Comparison of ENCODE assay signal across 21 cellular contexts in the genomic region with DNA sequence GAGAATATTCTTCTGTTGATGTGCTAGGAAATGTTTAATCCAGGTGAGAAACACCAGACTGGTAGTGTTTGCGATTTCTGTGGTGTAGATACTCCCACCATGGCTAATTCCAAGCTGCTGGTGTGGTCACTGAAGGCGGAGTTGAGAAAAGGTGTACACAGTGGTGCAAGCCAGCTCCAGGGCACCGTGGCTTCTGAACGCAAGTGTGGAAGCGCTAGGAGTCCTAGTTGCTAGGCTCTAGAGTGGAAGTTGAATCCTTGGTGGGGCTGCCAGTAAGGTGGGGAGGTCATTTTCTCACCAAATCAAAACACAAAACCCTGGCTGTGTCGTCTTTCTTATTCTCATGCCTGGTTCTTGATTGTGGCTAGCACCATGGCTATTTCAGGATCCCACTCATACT.
A peak's percentile ranks its signal among the peaks of the same experiment; 100 is the strongest.
DNase-seq lines count a peak whose midpoint lies in the region; ATAC-seq and TF ChIP-seq lines count a peak whose summit lies in the region.
"Had no signal": no experiment of that assay in that cellular context is flagged by ENCODE, and none has a peak within 500 bp of the region (broad histone marks: within the 10 kb centered on the region; RNA-seq: fewer than 3 reads in every experiment).

No MANE protein-coding gene starts in this region.

- H3K4me1 ChIP-seq in breast epithelium (peaks cover 3 to 8% of the 10 kb centered on the region in 2 donors), ascending aorta (peaks cover 17 to 93% of the 10 kb centered on the region in 2 donors), lower lobe of right lung (peaks cover 70% of the 10 kb centered on the region), thyroid gland (peaks cover 98% of the 10 kb centered on the region in 2 donors), hepatocyte (ENCODE audit: insufficient read depth) (peaks cover 23% of the 10 kb centered on the region)

- TF ChIP-seq POLR2A in breast epithelium (IDR thresholded peaks at IDR 0.05) (no peak), thyroid gland (IDR thresholded peaks at IDR 0.05) (no peak)

- H4K20me1 ChIP-seq in hepatocyte (ENCODE audit: insufficient read depth, poor library complexity, severe bottlenecking), result peaks cover 7% of the 10 kb centered on the region

- H3K4me1 Mint-ChIP-seq in MCF 10A (ENCODE audit: insufficient read depth, unreplicated experiment), result peaks cover 66% of the 10 kb centered on the region

- peaks cover 96% of the 10 kb centered on the region for H3K36me3 Mint-ChIP-seq in MCF 10A (ENCODE audit: insufficient read depth, unreplicated experiment)

- CTCF ChIA-PET in MCF 10A (lab: Yijun Ruan, JAX), result no interaction called here

- BruUV-seq in MCF 10A (replicated peaks; lab: Mats Ljungman, UMichigan), result no TSS peak

- H3K36me3 ChIP-seq in breast epithelium (no peaks in the 10 kb centered on the region), ascending aorta (peaks cover 16 to 66% of the 10 kb centered on the region in 2 donors), lower lobe of right lung (peaks cover 36% of the 10 kb centered on the region), thyroid gland (peaks cover 4 to 7% of the 10 kb centered on the region in 2 donors), hepatocyte (replicated peaks; ENCODE audit: insufficient read depth, low read depth) (no peaks in the 10 kb centered on the region)
- H3K36me3 ChIP-seq: MG63 had no signal

- no peak for DNase-seq in MCF 10A (ENCODE audit: unreplicated experiment)
- DNase-seq in breast epithelium (ENCODE audit: low spot score in 2 of 2), result no peak
- DNase-seq in ascending aorta (ENCODE audit: low spot score in 2 of 2), result peak in 1 of 2 donors; percentile 39
- no peak for DNase-seq in lower lobe of right lung
- DNase-seq in thyroid gland, result no peak
- no peak for DNase-seq in hepatocyte (ENCODE audit: low spot score)
- no peak for DNase-seq in HT-29 (ENCODE audit: low spot score)
- no peak for DNase-seq in NCI-H146 (lab: John Stamatoyannopoulos, UW)
- DNase-seq: 8988T, COR-L47, DMS153, EL, H7, MG63, NCI-H187, NCI-H2171 treated with DMSO at 0.1 percent for 48 hours, NCI-H510A, NCI-H82 had no signal

- peak overlapping the region; percentile 73 for H3K27ac Mint-ChIP-seq in MCF 10A (ENCODE audit: low read depth, unreplicated experiment)

- no peaks in the 10 kb centered on the region for H3K9me2 ChIP-seq in hepatocyte (replicated peaks; ENCODE audit: insufficient read depth)

- POLR2A ChIA-PET in MCF 10A (lab: Yijun Ruan, JAX), result interaction anchor here (1.1 kb wide), 1 partner anchor 13 kb away, joined by 3 read pairs; no protein-coding TSS in a partner anchor

- no peak for ATAC-seq in lower lobe of right lung
- ATAC-seq: Panc1 had no signal

- H3K27ac ChIP-seq in breast epithelium (peak overlapping the region in 1 of 2 donors; percentile 40), ascending aorta (peak overlapping the region; percentile 52 to 99), lower lobe of right lung (peak overlapping the region; percentile 57), thyroid gland (peak overlapping the region; percentile 73 to 91 (median 74)), hepatocyte (no peak overlapping the region)
- H3K27ac ChIP-seq: KMS-11 had no signal

- no peaks in the 10 kb centered on the region for H3K9me3 ChIP-seq in breast epithelium
- H3K9me3 ChIP-seq in ascending aorta, result no peaks in the 10 kb centered on the region
- H3K9me3 ChIP-seq in lower lobe of right lung, result no peaks in the 10 kb centered on the region
- H3K9me3 ChIP-seq in thyroid gland, result no peaks in the 10 kb centered on the region
- no peaks in the 10 kb centered on the region for H3K9me3 ChIP-seq in hepatocyte (ENCODE audit: low read depth)
- H3K9me3 ChIP-seq: MG63 had no signal

- no peaks in the 10 kb centered on the region for H3K9me3 Mint-ChIP-seq in MCF 10A (ENCODE audit: unreplicated experiment)

- H3K27me3 ChIP-seq in breast epithelium (no peaks in the 10 kb centered on the region), ascending aorta (no peaks in the 10 kb centered on the region), lower lobe of right lung (ENCODE audit: low read depth) (no peaks in the 10 kb centered on the region), thyroid gland (no peaks in the 10 kb centered on the region), hepatocyte (no peaks in the 10 kb centered on the region)

- H2AFZ ChIP-seq in hepatocyte, result no peak overlapping the region

- H3K4me3 Mint-ChIP-seq in MCF 10A (ENCODE audit: unreplicated experiment), result no peak overlapping the region
- H3K4me3 Mint-ChIP-seq: CD14-positive monocyte had no signal

- H3K27me3 Mint-ChIP-seq in MCF 10A (ENCODE audit: insufficient read depth, unreplicated experiment), result no peaks in the 10 kb centered on the region

- TF ChIP-seq CTCF in MCF 10A (IDR thresholded peaks at IDR 0.05; ENCODE audit: unreplicated experiment), result no peak
- TF ChIP-seq CTCF in breast epithelium (IDR thresholded peaks at IDR 0.05), result no peak
- no peak for TF ChIP-seq CTCF in ascending aorta (IDR thresholded peaks at IDR 0.05)
- no peak for TF ChIP-seq CTCF in lower lobe of right lung (IDR thresholded peaks at IDR 0.05)
- no peak for TF ChIP-seq CTCF in thyroid gland (IDR thresholded peaks at IDR 0.05)
- no peak for TF ChIP-seq CTCF in hepatocyte (IDR thresholded peaks at IDR 0.05; ENCODE audit: poor library complexity)

- H3K79me2 ChIP-seq in hepatocyte, result peaks cover 82% of the 10 kb centered on the region

- H3K4me3 ChIP-seq in breast epithelium, result no peak overlapping the region
- H3K4me3 ChIP-seq in ascending aorta, result peak overlapping the region in 1 of 2 donors; percentile 4
- no peak overlapping the region for H3K4me3 ChIP-seq in lower lobe of right lung
- H3K4me3 ChIP-seq in thyroid gland (replicated peaks in 1 of 3), result no peak overlapping the region
- H3K4me3 ChIP-seq in hepatocyte, result no peak overlapping the region
- H3K4me3 ChIP-seq: MG63 had no signal

- intact Hi-C loops in MCF 10A (cut with micrococcal nuclease) (no loop called here), breast epithelium (cut with DNase I; ENCODE audit: low total_unique reads) (no loop called here), ascending aorta (cut with DNase I) (no loop called here), lower lobe of right lung (cut with DNase I) (no loop called here), thyroid gland (cut with DNase I) (no loop called here)

- WGBS in thyroid gland, 2 donors, result 90 to 97% methylated on average over 6 of the region's 6 CpGs
- WGBS in hepatocyte (ENCODE audit: low lambda C conversion rate, missing lambda C conversion rate), result 94% methylated on average over 6 of the region's 6 CpGs

- H3K4me2 ChIP-seq in hepatocyte, result no peak overlapping the region
- H3K4me2 ChIP-seq: KMS-11 had no signal
